1 cellular context compared by ENCODE assay signal in the genomic region with DNA sequence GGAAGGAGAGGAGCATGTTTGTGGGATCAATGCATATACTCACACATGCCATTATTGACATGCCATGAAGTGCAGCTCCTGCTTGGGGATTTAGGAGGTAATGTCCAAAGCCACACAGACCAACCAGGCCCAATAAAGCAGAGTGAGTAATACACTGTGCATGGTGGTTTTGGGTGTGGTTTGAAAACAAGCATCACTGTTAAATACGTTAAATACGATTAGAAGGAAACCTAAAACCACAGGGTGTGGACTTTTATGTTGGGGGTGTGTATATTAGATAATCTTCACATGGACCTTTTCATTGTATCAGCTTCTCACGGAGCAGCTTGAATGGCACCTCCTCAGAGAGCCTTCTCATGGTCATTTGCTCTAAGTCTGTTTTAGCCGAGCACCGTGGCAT.
A peak's percentile ranks its signal among the peaks of the same experiment; 100 is the strongest.
TF ChIP-seq lines count a peak whose summit lies in the region.

No MANE protein-coding gene starts in this region.

TF ChIP-seq in GM12878, 131 proteins besides CTCF, POLR2A, EP300 and RAD21:
- TF ChIP-seq CEBPB (IDR thresholded peaks at IDR 0.05; ENCODE audit: borderline replicate concordance in 1 of 2, low read depth in 2 of 2, low read length in 2 of 2) = no peak
- TF ChIP-seq RUNX3 (IDR thresholded peaks at IDR 0.05; ENCODE audit: low read length) = peak; percentile 79
- 0 out of 2 replicates have a peak, but pooled peaks have one; percentile 24 for TF ChIP-seq CBFB (IDR thresholded peaks at IDR 0.05; ENCODE audit: low read depth)
- no peak for TF ChIP-seq POLR2AphosphoS2 (IDR thresholded peaks at IDR 0.05; ENCODE audit: low read depth, low read length)
